1 cellular context compared by ENCODE assay signal in the genomic region with DNA sequence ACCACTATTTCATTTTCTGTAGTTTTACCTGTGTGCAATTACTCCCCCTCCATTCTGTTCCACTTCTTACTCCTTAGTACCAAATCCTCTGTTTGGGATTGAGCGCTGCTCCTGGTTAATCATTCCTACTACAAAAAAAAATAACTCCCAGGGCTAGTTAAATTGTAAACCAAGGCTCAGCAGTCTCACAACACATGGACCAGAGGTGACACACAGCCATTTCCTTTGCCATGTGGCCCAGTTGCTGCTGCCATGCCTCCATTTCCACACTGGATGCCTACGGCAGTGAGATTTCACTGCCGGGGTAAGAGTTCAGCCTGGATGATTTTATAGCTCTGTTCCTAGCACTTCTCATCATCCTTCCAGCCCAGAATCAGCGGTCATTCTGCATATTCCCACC.
TF ChIP-seq lines count a peak whose summit lies in the region.

No MANE protein-coding gene starts in this region.

TF ChIP-seq in HepG2, 621 proteins besides CTCF, POLR2A, EP300 and RAD21 (continues in another document):
- TF ChIP-seq, protein P1, sequence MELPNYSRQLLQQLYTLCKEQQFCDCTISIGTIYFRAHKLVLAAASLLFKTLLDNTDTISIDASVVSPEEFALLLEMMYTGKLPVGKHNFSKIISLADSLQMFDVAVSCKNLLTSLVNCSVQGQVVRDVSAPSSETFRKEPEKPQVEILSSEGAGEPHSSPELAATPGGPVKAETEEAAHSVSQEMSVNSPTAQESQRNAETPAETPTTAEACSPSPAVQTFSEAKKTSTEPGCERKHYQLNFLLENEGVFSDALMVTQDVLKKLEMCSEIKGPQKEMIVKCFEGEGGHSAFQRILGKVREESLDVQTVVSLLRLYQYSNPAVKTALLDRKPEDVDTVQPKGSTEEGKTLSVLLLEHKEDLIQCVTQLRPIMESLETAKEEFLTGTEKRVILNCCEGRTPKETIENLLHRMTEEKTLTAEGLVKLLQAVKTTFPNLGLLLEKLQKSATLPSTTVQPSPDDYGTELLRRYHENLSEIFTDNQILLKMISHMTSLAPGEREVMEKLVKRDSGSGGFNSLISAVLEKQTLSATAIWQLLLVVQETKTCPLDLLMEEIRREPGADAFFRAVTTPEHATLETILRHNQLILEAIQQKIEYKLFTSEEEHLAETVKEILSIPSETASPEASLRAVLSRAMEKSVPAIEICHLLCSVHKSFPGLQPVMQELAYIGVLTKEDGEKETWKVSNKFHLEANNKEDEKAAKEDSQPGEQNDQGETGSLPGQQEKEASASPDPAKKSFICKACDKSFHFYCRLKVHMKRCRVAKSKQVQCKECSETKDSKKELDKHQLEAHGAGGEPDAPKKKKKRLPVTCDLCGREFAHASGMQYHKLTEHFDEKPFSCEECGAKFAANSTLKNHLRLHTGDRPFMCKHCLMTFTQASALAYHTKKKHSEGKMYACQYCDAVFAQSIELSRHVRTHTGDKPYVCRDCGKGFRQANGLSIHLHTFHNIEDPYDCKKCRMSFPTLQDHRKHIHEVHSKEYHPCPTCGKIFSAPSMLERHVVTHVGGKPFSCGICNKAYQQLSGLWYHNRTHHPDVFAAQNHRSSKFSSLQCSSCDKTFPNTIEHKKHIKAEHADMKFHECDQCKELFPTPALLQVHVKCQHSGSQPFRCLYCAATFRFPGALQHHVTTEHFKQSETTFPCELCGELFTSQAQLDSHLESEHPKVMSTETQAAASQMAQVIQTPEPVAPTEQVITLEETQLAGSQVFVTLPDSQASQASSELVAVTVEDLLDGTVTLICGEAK (IDR thresholded peaks at IDR 0.05), result no peak
- TF ChIP-seq, protein P1 (CRISPR knock-in tag; IDR thresholded peaks at IDR 0.05), result no peak
- TF ChIP-seq, protein P2, sequence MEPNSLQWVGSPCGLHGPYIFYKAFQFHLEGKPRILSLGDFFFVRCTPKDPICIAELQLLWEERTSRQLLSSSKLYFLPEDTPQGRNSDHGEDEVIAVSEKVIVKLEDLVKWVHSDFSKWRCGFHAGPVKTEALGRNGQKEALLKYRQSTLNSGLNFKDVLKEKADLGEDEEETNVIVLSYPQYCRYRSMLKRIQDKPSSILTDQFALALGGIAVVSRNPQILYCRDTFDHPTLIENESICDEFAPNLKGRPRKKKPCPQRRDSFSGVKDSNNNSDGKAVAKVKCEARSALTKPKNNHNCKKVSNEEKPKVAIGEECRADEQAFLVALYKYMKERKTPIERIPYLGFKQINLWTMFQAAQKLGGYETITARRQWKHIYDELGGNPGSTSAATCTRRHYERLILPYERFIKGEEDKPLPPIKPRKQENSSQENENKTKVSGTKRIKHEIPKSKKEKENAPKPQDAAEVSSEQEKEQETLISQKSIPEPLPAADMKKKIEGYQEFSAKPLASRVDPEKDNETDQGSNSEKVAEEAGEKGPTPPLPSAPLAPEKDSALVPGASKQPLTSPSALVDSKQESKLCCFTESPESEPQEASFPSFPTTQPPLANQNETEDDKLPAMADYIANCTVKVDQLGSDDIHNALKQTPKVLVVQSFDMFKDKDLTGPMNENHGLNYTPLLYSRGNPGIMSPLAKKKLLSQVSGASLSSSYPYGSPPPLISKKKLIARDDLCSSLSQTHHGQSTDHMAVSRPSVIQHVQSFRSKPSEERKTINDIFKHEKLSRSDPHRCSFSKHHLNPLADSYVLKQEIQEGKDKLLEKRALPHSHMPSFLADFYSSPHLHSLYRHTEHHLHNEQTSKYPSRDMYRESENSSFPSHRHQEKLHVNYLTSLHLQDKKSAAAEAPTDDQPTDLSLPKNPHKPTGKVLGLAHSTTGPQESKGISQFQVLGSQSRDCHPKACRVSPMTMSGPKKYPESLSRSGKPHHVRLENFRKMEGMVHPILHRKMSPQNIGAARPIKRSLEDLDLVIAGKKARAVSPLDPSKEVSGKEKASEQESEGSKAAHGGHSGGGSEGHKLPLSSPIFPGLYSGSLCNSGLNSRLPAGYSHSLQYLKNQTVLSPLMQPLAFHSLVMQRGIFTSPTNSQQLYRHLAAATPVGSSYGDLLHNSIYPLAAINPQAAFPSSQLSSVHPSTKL (CRISPR knock-in tag; IDR thresholded peaks at IDR 0.05), result 0 out of 2 replicates have a peak, but pooled peaks have one; percentile 10
- TF ChIP-seq YY1 (IDR thresholded peaks at IDR 0.05; ENCODE audit: insufficient read depth, insufficient replicate concordance, low read depth, low read length), result peak; percentile 18
- no peak for TF ChIP-seq KLF15 (CRISPR knock-in tag; IDR thresholded peaks at IDR 0.05; ENCODE audit: borderline replicate concordance)
- TF ChIP-seq, protein P3, sequence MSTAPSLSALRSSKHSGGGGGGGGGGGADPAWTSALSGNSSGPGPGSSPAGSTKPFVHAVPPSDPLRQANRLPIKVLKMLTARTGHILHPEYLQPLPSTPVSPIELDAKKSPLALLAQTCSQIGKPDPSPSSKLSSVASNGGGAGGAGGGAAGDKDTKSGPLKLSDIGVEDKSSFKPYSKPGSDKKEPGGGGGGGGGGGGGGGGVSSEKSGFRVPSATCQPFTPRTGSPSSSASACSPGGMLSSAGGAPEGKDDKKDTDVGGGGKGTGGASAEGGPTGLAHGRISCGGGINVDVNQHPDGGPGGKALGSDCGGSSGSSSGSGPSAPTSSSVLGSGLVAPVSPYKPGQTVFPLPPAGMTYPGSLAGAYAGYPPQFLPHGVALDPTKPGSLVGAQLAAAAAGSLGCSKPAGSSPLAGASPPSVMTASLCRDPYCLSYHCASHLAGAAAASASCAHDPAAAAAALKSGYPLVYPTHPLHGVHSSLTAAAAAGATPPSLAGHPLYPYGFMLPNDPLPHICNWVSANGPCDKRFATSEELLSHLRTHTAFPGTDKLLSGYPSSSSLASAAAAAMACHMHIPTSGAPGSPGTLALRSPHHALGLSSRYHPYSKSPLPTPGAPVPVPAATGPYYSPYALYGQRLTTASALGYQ (CRISPR knock-in tag; IDR thresholded peaks at IDR 0.05), result no peak
- TF ChIP-seq, protein P4, sequence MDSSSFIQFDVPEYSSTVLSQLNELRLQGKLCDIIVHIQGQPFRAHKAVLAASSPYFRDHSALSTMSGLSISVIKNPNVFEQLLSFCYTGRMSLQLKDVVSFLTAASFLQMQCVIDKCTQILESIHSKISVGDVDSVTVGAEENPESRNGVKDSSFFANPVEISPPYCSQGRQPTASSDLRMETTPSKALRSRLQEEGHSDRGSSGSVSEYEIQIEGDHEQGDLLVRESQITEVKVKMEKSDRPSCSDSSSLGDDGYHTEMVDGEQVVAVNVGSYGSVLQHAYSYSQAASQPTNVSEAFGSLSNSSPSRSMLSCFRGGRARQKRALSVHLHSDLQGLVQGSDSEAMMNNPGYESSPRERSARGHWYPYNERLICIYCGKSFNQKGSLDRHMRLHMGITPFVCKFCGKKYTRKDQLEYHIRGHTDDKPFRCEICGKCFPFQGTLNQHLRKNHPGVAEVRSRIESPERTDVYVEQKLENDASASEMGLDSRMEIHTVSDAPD (CRISPR knock-in tag; IDR thresholded peaks at IDR 0.05), result no peak
- TF ChIP-seq ZNF776 (CRISPR knock-in tag; IDR thresholded peaks at IDR 0.05), result no peak
- TF ChIP-seq, protein P5, sequence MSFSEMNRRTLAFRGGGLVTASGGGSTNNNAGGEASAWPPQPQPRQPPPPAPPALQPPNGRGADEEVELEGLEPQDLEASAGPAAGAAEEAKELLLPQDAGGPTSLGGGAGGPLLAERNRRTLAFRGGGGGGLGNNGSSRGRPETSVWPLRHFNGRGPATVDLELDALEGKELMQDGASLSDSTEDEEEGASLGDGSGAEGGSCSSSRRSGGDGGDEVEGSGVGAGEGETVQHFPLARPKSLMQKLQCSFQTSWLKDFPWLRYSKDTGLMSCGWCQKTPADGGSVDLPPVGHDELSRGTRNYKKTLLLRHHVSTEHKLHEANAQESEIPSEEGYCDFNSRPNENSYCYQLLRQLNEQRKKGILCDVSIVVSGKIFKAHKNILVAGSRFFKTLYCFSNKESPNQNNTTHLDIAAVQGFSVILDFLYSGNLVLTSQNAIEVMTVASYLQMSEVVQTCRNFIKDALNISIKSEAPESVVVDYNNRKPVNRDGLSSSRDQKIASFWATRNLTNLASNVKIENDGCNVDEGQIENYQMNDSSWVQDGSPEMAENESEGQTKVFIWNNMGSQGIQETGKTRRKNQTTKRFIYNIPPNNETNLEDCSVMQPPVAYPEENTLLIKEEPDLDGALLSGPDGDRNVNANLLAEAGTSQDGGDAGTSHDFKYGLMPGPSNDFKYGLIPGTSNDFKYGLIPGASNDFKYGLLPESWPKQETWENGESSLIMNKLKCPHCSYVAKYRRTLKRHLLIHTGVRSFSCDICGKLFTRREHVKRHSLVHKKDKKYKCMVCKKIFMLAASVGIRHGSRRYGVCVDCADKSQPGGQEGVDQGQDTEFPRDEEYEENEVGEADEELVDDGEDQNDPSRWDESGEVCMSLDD (CRISPR knock-in tag; IDR thresholded peaks at IDR 0.05; ENCODE audit: borderline replicate concordance), result no peak
- no peak for TF ChIP-seq DPF2 (CRISPR knock-in tag; IDR thresholded peaks at IDR 0.05; ENCODE audit: borderline replicate concordance, low read depth)
- 0 out of 2 replicates have a peak, but pooled peaks have one; percentile 22 for TF ChIP-seq HNRNPUL1 (IDR thresholded peaks at IDR 0.05; ENCODE audit: low read depth, low read length)
- TF ChIP-seq ZNF713 (CRISPR knock-in tag; IDR thresholded peaks at IDR 0.05), result no peak
- peak; percentile 96 for TF ChIP-seq ZNF644 (CRISPR knock-in tag; IDR thresholded peaks at IDR 0.05; ENCODE audit: low read depth)
- no peak for TF ChIP-seq ONECUT2 (CRISPR knock-in tag; IDR thresholded peaks at IDR 0.05)
- TF ChIP-seq, protein P6, sequence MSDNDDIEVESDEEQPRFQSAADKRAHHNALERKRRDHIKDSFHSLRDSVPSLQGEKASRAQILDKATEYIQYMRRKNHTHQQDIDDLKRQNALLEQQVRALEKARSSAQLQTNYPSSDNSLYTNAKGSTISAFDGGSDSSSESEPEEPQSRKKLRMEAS (IDR thresholded peaks at IDR 0.05), result peak; percentile 87
- no peak for TF ChIP-seq SNAPC2 (CRISPR knock-in tag; IDR thresholded peaks at IDR 0.05)
- TF ChIP-seq, protein P7, sequence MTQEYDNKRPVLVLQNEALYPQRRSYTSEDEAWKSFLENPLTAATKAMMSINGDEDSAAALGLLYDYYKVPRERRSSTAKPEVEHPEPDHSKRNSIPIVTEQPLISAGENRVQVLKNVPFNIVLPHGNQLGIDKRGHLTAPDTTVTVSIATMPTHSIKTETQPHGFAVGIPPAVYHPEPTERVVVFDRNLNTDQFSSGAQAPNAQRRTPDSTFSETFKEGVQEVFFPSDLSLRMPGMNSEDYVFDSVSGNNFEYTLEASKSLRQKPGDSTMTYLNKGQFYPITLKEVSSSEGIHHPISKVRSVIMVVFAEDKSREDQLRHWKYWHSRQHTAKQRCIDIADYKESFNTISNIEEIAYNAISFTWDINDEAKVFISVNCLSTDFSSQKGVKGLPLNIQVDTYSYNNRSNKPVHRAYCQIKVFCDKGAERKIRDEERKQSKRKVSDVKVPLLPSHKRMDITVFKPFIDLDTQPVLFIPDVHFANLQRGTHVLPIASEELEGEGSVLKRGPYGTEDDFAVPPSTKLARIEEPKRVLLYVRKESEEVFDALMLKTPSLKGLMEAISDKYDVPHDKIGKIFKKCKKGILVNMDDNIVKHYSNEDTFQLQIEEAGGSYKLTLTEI (CRISPR knock-in tag; conservative IDR thresholded peaks at IDR 0.05), result no peak
- TF ChIP-seq TBX3 (IDR thresholded peaks at IDR 0.05; ENCODE audit: borderline replicate concordance), result no peak
- TF ChIP-seq SOX5 (CRISPR knock-in tag; IDR thresholded peaks at IDR 0.05; ENCODE audit: borderline replicate concordance), result 0 out of 2 replicates have a peak, but pooled peaks have one; percentile 11
- no peak for TF ChIP-seq SP1 (IDR thresholded peaks at IDR 0.05)
- no peak for TF ChIP-seq SP1 (CRISPR knock-in tag; IDR thresholded peaks at IDR 0.05)
- peak; percentile 43; the same call in 1 of the 2 replicates for TF ChIP-seq SALL1 (CRISPR knock-in tag; IDR thresholded peaks at IDR 0.05)
- TF ChIP-seq ZMYM4 (CRISPR knock-in tag; IDR thresholded peaks at IDR 0.05), result peak; percentile 78
- TF ChIP-seq KAT8 (CRISPR knock-in tag; IDR thresholded peaks at IDR 0.05), result 0 out of 2 replicates have a peak, but pooled peaks have one; percentile 27
- TF ChIP-seq BORCS8-MEF2B (CRISPR knock-in tag; IDR thresholded peaks at IDR 0.05), result no peak
- no peak for TF ChIP-seq PRPF4 (IDR thresholded peaks at IDR 0.05; ENCODE audit: low read depth, low read length, poor library complexity, severe bottlenecking)
- TF ChIP-seq TCF12 (IDR thresholded peaks at IDR 0.05), result no peak
- TF ChIP-seq TCF12 (CRISPR knock-in tag; IDR thresholded peaks at IDR 0.05), result no peak
- no peak for TF ChIP-seq GLI4 (CRISPR knock-in tag; IDR thresholded peaks at IDR 0.05; ENCODE audit: borderline replicate concordance)
- no peak for TF ChIP-seq POLR2AphosphoS5 (IDR thresholded peaks at IDR 0.05; ENCODE audit: low read depth, low read length)
- TF ChIP-seq HDAC2 (CRISPR knock-in tag; IDR thresholded peaks at IDR 0.05), result 0 out of 2 replicates have a peak, but pooled peaks have one; percentile 17
